ENCODE assay signal across 28 cellular contexts in the genomic region with DNA sequence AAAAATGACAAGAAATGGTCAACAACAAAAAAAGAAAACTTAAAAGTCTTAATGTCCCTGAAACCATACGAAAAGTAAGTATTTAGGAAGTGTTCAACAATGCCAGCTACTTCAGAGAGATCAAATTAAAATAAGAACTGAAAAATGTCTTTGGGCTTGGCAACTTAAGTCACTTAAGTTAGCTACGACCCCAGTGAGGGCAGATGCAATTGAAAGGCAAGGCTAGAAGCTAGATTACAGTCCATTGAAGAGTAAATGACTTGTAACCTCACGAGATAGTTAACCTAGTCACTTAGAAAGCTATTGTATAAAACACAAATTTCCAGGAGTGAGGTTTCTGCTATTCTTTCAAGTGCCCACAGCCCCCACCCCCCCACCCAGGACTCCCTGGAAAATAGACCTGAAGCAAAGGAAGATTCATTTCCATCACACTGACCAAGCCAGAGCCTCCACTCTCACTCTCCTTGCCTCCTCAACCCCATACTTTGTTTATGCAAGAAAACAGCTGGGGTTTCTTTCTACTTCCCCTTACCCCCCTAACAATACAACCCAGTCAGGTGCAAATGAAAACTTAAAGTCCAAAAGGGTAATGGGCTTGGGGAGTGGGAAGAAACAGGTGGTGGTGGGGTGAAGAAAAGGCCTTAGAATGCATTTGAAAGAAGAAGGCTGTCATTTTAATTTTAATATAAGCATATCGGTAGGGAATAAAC. TPM values are rescaled to one million over a fixed set of nuclear protein-coding genes. Genes with fewer than 3 reads are reported as not detected.
DNase-seq lines count a peak whose midpoint lies in the region; ATAC-seq lines count a peak whose summit lies in the region.
"Had no signal": no experiment of that assay in that cellular context is flagged by ENCODE, and none has a peak within 500 bp of the region (broad histone marks: within the 10 kb centered on the region; RNA-seq: fewer than 3 reads in every experiment).

No MANE protein-coding gene starts in this region.

- H3K36me3 ChIP-seq in HUES6 (ENCODE audit: control insufficient read depth, insufficient read depth, low read length), result no peaks in the 10 kb centered on the region; the same call in 1 of the 2 replicates
- H3K36me3 ChIP-seq: breast epithelium, right lobe of liver, WERI-Rb-1 had no signal

- intact Hi-C loops in activated CD4-positive, alpha-beta T cell treated with anti-CD3 and anti-CD28 coated beads, Interleukin-2, amount 10 ng/mL, durations not matched to agents 24 days and 14 days (cut with micrococcal nuclease), result no loop called here

- peak overlapping the region; percentile 98 for H3K27ac ChIP-seq in HUES6 (ENCODE audit: low read depth, low read length)
- H3K27ac ChIP-seq in substantia nigra (ENCODE audit: low read depth, low read length, poor library complexity, severe bottlenecking), result no peak overlapping the region
- H3K27ac ChIP-seq: breast epithelium, heart right ventricle, right lobe of liver, RWPE1, WERI-Rb-1 had no signal

- no peaks in the 10 kb centered on the region for H3K27me3 ChIP-seq in HUES6 (ENCODE audit: control insufficient read depth, insufficient read depth, low read length)
- H3K27me3 ChIP-seq: breast epithelium, heart right ventricle, right lobe of liver had no signal

- peaks cover 34% of the 10 kb centered on the region for H3K4me1 ChIP-seq in HUES6 (ENCODE audit: control insufficient read depth, insufficient read depth, low read length)
- H3K4me1 ChIP-seq: breast epithelium, heart right ventricle, right lobe of liver had no signal

- H3K4me3 ChIP-seq in HUES6 (ENCODE audit: low read depth, low read length), result peak overlapping the region; percentile 31
- H3K4me3 ChIP-seq: breast epithelium, heart right ventricle, right lobe of liver had no signal

- no peaks in the 10 kb centered on the region for H3K27me3 Mint-ChIP-seq in activated CD4-positive, alpha-beta T cell treated with anti-CD3 and anti-CD28 coated beads, Interleukin-2, amount 10 ng/mL, durations not matched to agents 24 days and 14 days
- no peaks in the 10 kb centered on the region for H3K27me3 Mint-ChIP-seq in activated T-helper 17 cell treated with anti-CD3 and anti-CD28 coated beads, Interleukin-2, amount 50 U/mL, for 72 hours
- no peaks in the 10 kb centered on the region for H3K27me3 Mint-ChIP-seq in naive B cell
- H3K27me3 Mint-ChIP-seq: activated CD8-positive, alpha-beta T cell treated with anti-CD3 and anti-CD28 coated beads for 36 hours; CD8-positive, alpha-beta memory T cell had no signal

- no peaks in the 10 kb centered on the region for H3K9me3 ChIP-seq in HUES6 (ENCODE audit: control insufficient read depth, insufficient read depth, low read depth, low read length)
- H3K9me3 ChIP-seq: breast epithelium, heart right ventricle, right lobe of liver had no signal

- H3K4me3 Mint-ChIP-seq in activated CD4-positive, alpha-beta T cell treated with anti-CD3 and anti-CD28 coated beads, Interleukin-2, amount 10 ng/mL, durations not matched to agents 24 days and 14 days, result no peak overlapping the region
- no peak overlapping the region for H3K4me3 Mint-ChIP-seq in activated T-helper 17 cell treated with anti-CD3 and anti-CD28 coated beads, Interleukin-2, amount 50 U/mL, for 72 hours
- peak overlapping the region in 7 of 8 donors; percentile 34 to 85 (median 60) for H3K4me3 Mint-ChIP-seq in naive B cell
- H3K4me3 Mint-ChIP-seq: activated CD8-positive, alpha-beta T cell treated with anti-CD3 and anti-CD28 coated beads for 36 hours; CD8-positive, alpha-beta memory T cell; neural crest cell had no signal

- no peaks in the 10 kb centered on the region for H3K9me3 Mint-ChIP-seq in activated CD4-positive, alpha-beta T cell treated with anti-CD3 and anti-CD28 coated beads, Interleukin-2, amount 10 ng/mL, durations not matched to agents 24 days and 14 days
- H3K9me3 Mint-ChIP-seq in activated T-helper 17 cell treated with anti-CD3 and anti-CD28 coated beads, Interleukin-2, amount 50 U/mL, for 72 hours, result no peaks in the 10 kb centered on the region
- H3K9me3 Mint-ChIP-seq in naive B cell, result peaks cover 0 to 3% (median 0%) of the 10 kb centered on the region in 7 donors
- H3K9me3 Mint-ChIP-seq: activated CD8-positive, alpha-beta T cell treated with anti-CD3 and anti-CD28 coated beads for 36 hours; CD8-positive, alpha-beta memory T cell; neural crest cell had no signal

- H3K27ac Mint-ChIP-seq in activated CD4-positive, alpha-beta T cell treated with anti-CD3 and anti-CD28 coated beads, Interleukin-2, amount 10 ng/mL, durations not matched to agents 24 days and 14 days, result peak overlapping the region; percentile 6
- H3K27ac Mint-ChIP-seq in activated T-helper 17 cell treated with anti-CD3 and anti-CD28 coated beads, Interleukin-2, amount 50 U/mL, for 72 hours, result peak overlapping the region; percentile 44
- H3K27ac Mint-ChIP-seq in naive B cell, result peak overlapping the region; percentile 4 to 94 (median 80)
- H3K27ac Mint-ChIP-seq: activated CD8-positive, alpha-beta T cell treated with anti-CD3 and anti-CD28 coated beads for 36 hours; CD8-positive, alpha-beta memory T cell had no signal

- H3K36me3 Mint-ChIP-seq in activated CD4-positive, alpha-beta T cell treated with anti-CD3 and anti-CD28 coated beads, Interleukin-2, amount 10 ng/mL, durations not matched to agents 24 days and 14 days (ENCODE audit: low read depth), result peaks cover 31% of the 10 kb centered on the region
- H3K36me3 Mint-ChIP-seq in activated T-helper 17 cell treated with anti-CD3 and anti-CD28 coated beads, Interleukin-2, amount 50 U/mL, for 72 hours (ENCODE audit: low read depth), result peaks cover 45% of the 10 kb centered on the region
- peaks cover 15% of the 10 kb centered on the region in 2 donors for H3K36me3 Mint-ChIP-seq in naive B cell

- DNase-seq in activated CD4-positive, alpha-beta T cell treated with anti-CD3 and anti-CD28 coated beads, Interleukin-2, amount 10 ng/mL, durations not matched to agents 24 days and 14 days, result no peak
- DNase-seq in activated CD4-positive, alpha-beta T cell treated with anti-CD3 and anti-CD28 coated beads for 1 hour, result no peak
- DNase-seq in naive B cell (no peak), substantia nigra (lab: John Stamatoyannopoulos, UW) (no peak), occipital lobe (lab: John Stamatoyannopoulos, UW) (no peak)
- DNase-seq in effector CD8-positive, alpha-beta T cell (lab: John Stamatoyannopoulos, UW), result no peak
- DNase-seq: 8988T; activated CD8-positive, alpha-beta T cell treated with anti-CD3 and anti-CD28 coated beads for 36 hours; activated naive CD4-positive, alpha-beta T cell; CD8-positive, alpha-beta memory T cell; effector CD4-positive, alpha-beta T cell; erythroblast; foreskin fibroblast; heart right ventricle; Kasumi-1; NCI-H1048; NCI-H187; NCI-H526; posterior cingulate gyrus; right lobe of liver; stimulated activated CD4-positive, alpha-beta T cell treated with anti-CD3 and anti-CD28 coated beads, Interleukin-12 subunit alpha, Interleukin-12 subunit beta, amount 100 ng/mL, for 4 hours; trophoblast cell; WERI-Rb-1 had no signal

- ATAC-seq in activated T-helper 17 cell treated with anti-CD3 and anti-CD28 coated beads, Interleukin-2, amount 50 U/mL, for 72 hours (replicated peaks), result no peak
- peak; percentile 56 to 61 for ATAC-seq in naive B cell (ENCODE audit: low read depth in 2 of 2)
- ATAC-seq: activated CD8-positive, alpha-beta T cell treated with anti-CD3 and anti-CD28 coated beads for 36 hours; heart right ventricle; right lobe of liver had no signal

- H3K4me1 Mint-ChIP-seq in activated CD4-positive, alpha-beta T cell treated with anti-CD3 and anti-CD28 coated beads, Interleukin-2, amount 10 ng/mL, durations not matched to agents 24 days and 14 days, result peaks cover 29% of the 10 kb centered on the region
- H3K4me1 Mint-ChIP-seq in activated T-helper 17 cell treated with anti-CD3 and anti-CD28 coated beads, Interleukin-2, amount 50 U/mL, for 72 hours, result peaks cover 19% of the 10 kb centered on the region
- H3K4me1 Mint-ChIP-seq in naive B cell, result peaks cover 33 to 59% (median 52%) of the 10 kb centered on the region in 3 donors
- H3K4me1 Mint-ChIP-seq: neural crest cell had no signal

- H3K9ac ChIP-seq in HUES6 (ENCODE audit: low read length), result peak overlapping the region; percentile 51

RNA-seq across cellular contexts. Expression of gene RTN4IP1, which starts 14.6 kb away (rescaled TPM):
- total RNA-seq in activated CD4-positive, alpha-beta T cell treated with anti-CD3 and anti-CD28 coated beads, Interleukin-2, amount 10 ng/mL, durations not matched to agents 24 days and 14 days, result 7.2 and 8.0 TPM in 2 replicates
- 1 to 10 TPM; 3.9 to 9.5 TPM for total RNA-seq in activated T-helper 17 cell treated with anti-CD3 and anti-CD28 coated beads, Interleukin-2, amount 50 U/mL, for 72 hours
- 10 to 100 TPM; 14.1 to 38.8 (median 18.1) TPM for polyA plus RNA-seq in naive B cell (ENCODE audit: low read depth in 6 of 6)
- 9.0 TPM for total RNA-seq in occipital lobe

RNA-seq across cellular contexts. Expression of gene QRSL1, which starts 14.6 kb away (rescaled TPM):
- total RNA-seq in activated CD4-positive, alpha-beta T cell treated with anti-CD3 and anti-CD28 coated beads, Interleukin-2, amount 10 ng/mL, durations not matched to agents 24 days and 14 days, result 22.4 and 24.2 TPM in 2 replicates
- total RNA-seq in activated T-helper 17 cell treated with anti-CD3 and anti-CD28 coated beads, Interleukin-2, amount 50 U/mL, for 72 hours, result 10 to 100 TPM; 10.9 to 18.2 TPM
- 10 to 100 TPM; 82.0 to 97.2 (median 88.6) TPM for polyA plus RNA-seq in naive B cell (ENCODE audit: low read depth in 6 of 6)
- 19.7 TPM for total RNA-seq in occipital lobe

Comparison
In these comparisons a context has a peak if more than half of its experiments do, and no peak if none do; other contexts are left out.
1. H3K27ac Mint-ChIP-seq: peak in every context shown above with its lines; median percentile 80 in naive B cell; 44 in activated T-helper 17 cell treated with anti-CD3 and anti-CD28 coated beads, Interleukin-2, amount 50 U/mL, for 72 hours; 6 in activated CD4-positive, alpha-beta T cell treated with anti-CD3 and anti-CD28 coated beads, Interleukin-2, amount 10 ng/mL, durations not matched to agents 24 days and 14 days.
2. H3K4me3 Mint-ChIP-seq: peak in naive B cell (7 of 8); none in activated CD4-positive, alpha-beta T cell treated with anti-CD3 and anti-CD28 coated beads, Interleukin-2, amount 10 ng/mL, durations not matched to agents 24 days and 14 days (single experiment) and activated T-helper 17 cell treated with anti-CD3 and anti-CD28 coated beads, Interleukin-2, amount 50 U/mL, for 72 hours (single experiment).